19 cellular contexts compared by ENCODE assay signal in the genomic region with DNA sequence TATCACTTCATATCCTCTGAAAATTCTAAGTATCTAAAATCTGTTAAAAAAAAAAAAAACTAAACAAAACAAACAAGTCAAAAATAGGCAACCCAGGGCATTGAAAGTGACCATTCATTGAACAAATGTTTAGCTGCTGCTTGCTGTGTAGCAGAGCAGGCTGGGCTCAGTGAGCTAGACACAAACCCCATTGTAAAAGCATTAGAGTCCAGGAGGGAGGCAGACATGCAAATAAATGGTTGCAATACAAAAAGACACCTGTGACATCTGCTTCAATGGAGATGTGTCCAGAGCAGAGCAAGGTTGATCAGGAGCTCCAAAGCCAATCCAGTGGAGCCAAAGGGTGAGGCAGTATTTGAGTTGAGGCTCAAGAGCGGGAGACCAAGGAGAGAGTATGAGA.
A peak's percentile ranks its signal among the peaks of the same experiment; 100 is the strongest.
DNase-seq lines count a peak whose midpoint lies in the region; ATAC-seq and TF ChIP-seq lines count a peak whose summit lies in the region.
"Had no signal": no experiment of that assay in that cellular context is flagged by ENCODE, and none has a peak within 500 bp of the region (broad histone marks: within the 10 kb centered on the region; RNA-seq: fewer than 3 reads in every experiment).

No MANE protein-coding gene starts in this region.

- H3K4me3 Mint-ChIP-seq in activated T-helper 1 cell treated with anti-CD3 and anti-CD28 coated beads, Interleukin-12 subunit alpha, Interleukin-12 subunit beta, Interleukin-2, Interleukin-4 antibody, amounts not matched to agents 30 ng/mL and 10 ng/mL and 1 ng/mL, durations not matched to agents 14 hours and 24 hours and 36 hours: no peak overlapping the region
- H3K4me3 Mint-ChIP-seq: CD4-positive, alpha-beta T cell; GM23338 had no signal

- DNase-seq in DMS53 (lab: John Stamatoyannopoulos, UW) (peak; percentile 25), DMS53 treated with DMSO at 0.1 percent for 48 hours (lab: John Stamatoyannopoulos, UW; ENCODE audit: unreplicated experiment) (no peak), NCI-H69 (lab: John Stamatoyannopoulos, UW) (peak; percentile 20), left ventricle myocardium inferior (no peak), HT-29 (ENCODE audit: low spot score) (no peak)
- no peak for DNase-seq in activated T-helper 1 cell treated with anti-CD3 and anti-CD28 coated beads, Interleukin-12 subunit alpha, Interleukin-12 subunit beta, Interleukin-2, Interleukin-4 antibody, amounts not matched to agents 30 ng/mL and 10 ng/mL and 1 ng/mL, durations not matched to agents 14 hours and 24 hours and 36 hours (ENCODE audit: low spot score)
- DNase-seq: 8988T; BE2C; Calu3; CD4-positive, alpha-beta T cell; GDM1; NCI-H1105; NCI-H187 treated with DMSO at 0.1 percent for 48 hours; NCI-H446 had no signal

- TF ChIP-seq CTCF in left ventricle myocardium inferior (IDR thresholded peaks at IDR 0.05; ENCODE audit: borderline replicate concordance): no peak

- peaks cover 5% of the 10 kb centered on the region for H3K9me3 Mint-ChIP-seq in activated T-helper 1 cell treated with anti-CD3 and anti-CD28 coated beads, Interleukin-12 subunit alpha, Interleukin-12 subunit beta, Interleukin-2, Interleukin-4 antibody, amounts not matched to agents 30 ng/mL and 10 ng/mL and 1 ng/mL, durations not matched to agents 14 hours and 24 hours and 36 hours
- H3K9me3 Mint-ChIP-seq: CD4-positive, alpha-beta T cell; GM23338 had no signal

- peaks cover 16% of the 10 kb centered on the region for H3K4me1 ChIP-seq in left ventricle myocardium inferior
- H3K4me1 ChIP-seq: BE2C had no signal

- H3K27me3 ChIP-seq in left ventricle myocardium inferior (ENCODE audit: low read depth): no peaks in the 10 kb centered on the region
- H3K27me3 ChIP-seq: BE2C had no signal

- no peaks in the 10 kb centered on the region for H3K4me1 Mint-ChIP-seq in activated T-helper 1 cell treated with anti-CD3 and anti-CD28 coated beads, Interleukin-12 subunit alpha, Interleukin-12 subunit beta, Interleukin-2, Interleukin-4 antibody, amounts not matched to agents 30 ng/mL and 10 ng/mL and 1 ng/mL, durations not matched to agents 14 hours and 24 hours and 36 hours (ENCODE audit: low read depth)
- H3K4me1 Mint-ChIP-seq: IgD-negative memory B cell had no signal

- no peak overlapping the region for H3K27ac ChIP-seq in left ventricle myocardium inferior (replicated peaks)

- no peak overlapping the region for H3K27ac Mint-ChIP-seq in activated T-helper 1 cell treated with anti-CD3 and anti-CD28 coated beads, Interleukin-12 subunit alpha, Interleukin-12 subunit beta, Interleukin-2, Interleukin-4 antibody, amounts not matched to agents 30 ng/mL and 10 ng/mL and 1 ng/mL, durations not matched to agents 14 hours and 24 hours and 36 hours
- H3K27ac Mint-ChIP-seq: CD4-positive, alpha-beta T cell; GM23338; IgD-negative memory B cell had no signal

- ATAC-seq in HG02798 (IDR thresholded peaks at IDR 0.05; ENCODE audit: poor library complexity, unreplicated experiment) (peak; percentile 64), SK-N-SH treated with all-trans-retinoic acid at 6 μM for 48 hours (no peak)
- ATAC-seq: GM12878, GM23338 had no signal

- peaks cover 7% of the 10 kb centered on the region for H3K36me3 Mint-ChIP-seq in activated T-helper 1 cell treated with anti-CD3 and anti-CD28 coated beads, Interleukin-12 subunit alpha, Interleukin-12 subunit beta, Interleukin-2, Interleukin-4 antibody, amounts not matched to agents 30 ng/mL and 10 ng/mL and 1 ng/mL, durations not matched to agents 14 hours and 24 hours and 36 hours (ENCODE audit: low read depth)

- no peaks in the 10 kb centered on the region for H3K27me3 Mint-ChIP-seq in activated T-helper 1 cell treated with anti-CD3 and anti-CD28 coated beads, Interleukin-12 subunit alpha, Interleukin-12 subunit beta, Interleukin-2, Interleukin-4 antibody, amounts not matched to agents 30 ng/mL and 10 ng/mL and 1 ng/mL, durations not matched to agents 14 hours and 24 hours and 36 hours (ENCODE audit: insufficient read depth)
- H3K27me3 Mint-ChIP-seq: CD4-positive, alpha-beta T cell had no signal

- no peaks in the 10 kb centered on the region for H3K9me3 ChIP-seq in left ventricle myocardium inferior (replicated peaks)
- H3K9me3 ChIP-seq: BE2C had no signal

- H3K36me3 ChIP-seq in left ventricle myocardium inferior: no peaks in the 10 kb centered on the region
- H3K36me3 ChIP-seq: BE2C had no signal

- intact Hi-C loops in left ventricle myocardium inferior (cut with micrococcal nuclease): no loop called here
- intact Hi-C loops in activated T-helper 1 cell treated with anti-CD3 and anti-CD28 coated beads, Interleukin-12 subunit alpha, Interleukin-12 subunit beta, Interleukin-2, Interleukin-4 antibody, amounts not matched to agents 30 ng/mL and 10 ng/mL and 1 ng/mL, durations not matched to agents 14 hours and 24 hours and 36 hours (cut with micrococcal nuclease): no loop called here

- no peak overlapping the region for H3K4me3 ChIP-seq in left ventricle myocardium inferior
- H3K4me3 ChIP-seq: GM12878, GM23338 had no signal

TF ChIP-seq in SK-N-SH treated with all-trans-retinoic acid at 6 μM for 48 hours, 23 proteins besides CTCF, POLR2A, EP300 and RAD21:
- TF ChIP-seq GLIS3 (CRISPR knock-in tag; IDR thresholded peaks at IDR 0.05) (no peak), PPARA (CRISPR knock-in tag; IDR thresholded peaks at IDR 0.05; ENCODE audit: borderline replicate concordance) (no peak), RARB (CRISPR knock-in tag; IDR thresholded peaks at IDR 0.05) (no peak), ARNTL (CRISPR knock-in tag; IDR thresholded peaks at IDR 0.05; ENCODE audit: borderline replicate concordance, low read depth) (no peak), BACH2 (CRISPR knock-in tag; IDR thresholded peaks at IDR 0.05; ENCODE audit: borderline replicate concordance) (no peak), ZNF70 (CRISPR knock-in tag; IDR thresholded peaks at IDR 0.05) (no peak), ZFP30 (CRISPR knock-in tag; IDR thresholded peaks at IDR 0.05) (no peak)
- TF ChIP-seq, protein P1, sequence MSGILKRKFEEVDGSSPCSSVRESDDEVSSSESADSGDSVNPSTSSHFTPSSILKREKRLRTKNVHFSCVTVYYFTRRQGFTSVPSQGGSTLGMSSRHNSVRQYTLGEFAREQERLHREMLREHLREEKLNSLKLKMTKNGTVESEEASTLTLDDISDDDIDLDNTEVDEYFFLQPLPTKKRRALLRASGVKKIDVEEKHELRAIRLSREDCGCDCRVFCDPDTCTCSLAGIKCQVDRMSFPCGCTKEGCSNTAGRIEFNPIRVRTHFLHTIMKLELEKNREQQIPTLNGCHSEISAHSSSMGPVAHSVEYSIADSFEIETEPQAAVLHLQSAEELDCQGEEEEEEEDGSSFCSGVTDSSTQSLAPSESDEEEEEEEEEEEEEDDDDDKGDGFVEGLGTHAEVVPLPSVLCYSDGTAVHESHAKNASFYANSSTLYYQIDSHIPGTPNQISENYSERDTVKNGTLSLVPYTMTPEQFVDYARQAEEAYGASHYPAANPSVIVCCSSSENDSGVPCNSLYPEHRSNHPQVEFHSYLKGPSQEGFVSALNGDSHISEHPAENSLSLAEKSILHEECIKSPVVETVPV (CRISPR knock-in tag; IDR thresholded peaks at IDR 0.05): no peak
- TF ChIP-seq, protein P2, sequence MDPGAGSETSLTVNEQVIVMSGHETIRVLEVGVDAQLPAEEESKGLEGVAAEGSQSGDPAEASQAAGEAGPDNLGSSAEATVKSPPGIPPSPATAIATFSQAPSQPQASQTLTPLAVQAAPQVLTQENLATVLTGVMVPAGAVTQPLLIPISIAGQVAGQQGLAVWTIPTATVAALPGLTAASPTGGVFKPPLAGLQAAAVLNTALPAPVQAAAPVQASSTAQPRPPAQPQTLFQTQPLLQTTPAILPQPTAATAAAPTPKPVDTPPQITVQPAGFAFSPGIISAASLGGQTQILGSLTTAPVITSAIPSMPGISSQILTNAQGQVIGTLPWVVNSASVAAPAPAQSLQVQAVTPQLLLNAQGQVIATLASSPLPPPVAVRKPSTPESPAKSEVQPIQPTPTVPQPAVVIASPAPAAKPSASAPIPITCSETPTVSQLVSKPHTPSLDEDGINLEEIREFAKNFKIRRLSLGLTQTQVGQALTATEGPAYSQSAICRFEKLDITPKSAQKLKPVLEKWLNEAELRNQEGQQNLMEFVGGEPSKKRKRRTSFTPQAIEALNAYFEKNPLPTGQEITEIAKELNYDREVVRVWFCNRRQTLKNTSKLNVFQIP (CRISPR knock-in tag; IDR thresholded peaks at IDR 0.05; ENCODE audit: borderline replicate concordance, low read depth): no peak
- TF ChIP-seq, protein P3, sequence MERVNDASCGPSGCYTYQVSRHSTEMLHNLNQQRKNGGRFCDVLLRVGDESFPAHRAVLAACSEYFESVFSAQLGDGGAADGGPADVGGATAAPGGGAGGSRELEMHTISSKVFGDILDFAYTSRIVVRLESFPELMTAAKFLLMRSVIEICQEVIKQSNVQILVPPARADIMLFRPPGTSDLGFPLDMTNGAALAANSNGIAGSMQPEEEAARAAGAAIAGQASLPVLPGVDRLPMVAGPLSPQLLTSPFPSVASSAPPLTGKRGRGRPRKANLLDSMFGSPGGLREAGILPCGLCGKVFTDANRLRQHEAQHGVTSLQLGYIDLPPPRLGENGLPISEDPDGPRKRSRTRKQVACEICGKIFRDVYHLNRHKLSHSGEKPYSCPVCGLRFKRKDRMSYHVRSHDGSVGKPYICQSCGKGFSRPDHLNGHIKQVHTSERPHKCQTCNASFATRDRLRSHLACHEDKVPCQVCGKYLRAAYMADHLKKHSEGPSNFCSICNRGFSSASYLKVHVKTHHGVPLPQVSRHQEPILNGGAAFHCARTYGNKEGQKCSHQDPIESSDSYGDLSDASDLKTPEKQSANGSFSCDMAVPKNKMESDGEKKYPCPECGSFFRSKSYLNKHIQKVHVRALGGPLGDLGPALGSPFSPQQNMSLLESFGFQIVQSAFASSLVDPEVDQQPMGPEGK (CRISPR knock-in tag; IDR thresholded peaks at IDR 0.05; ENCODE audit: borderline replicate concordance): no peak

Comparison
In these comparisons a context has a peak if more than half of its experiments do, and no peak if none do; other contexts are left out.
1. DNase-seq: peak in DMS53 (single experiment) and NCI-H69 (single experiment); none in DMS53 treated with DMSO at 0.1 percent for 48 hours (single experiment), left ventricle myocardium inferior (single experiment), HT-29 (single experiment) and activated T-helper 1 cell treated with anti-CD3 and anti-CD28 coated beads, Interleukin-12 subunit alpha, Interleukin-12 subunit beta, Interleukin-2, Interleukin-4 antibody, amounts not matched to agents 30 ng/mL and 10 ng/mL and 1 ng/mL, durations not matched to agents 14 hours and 24 hours and 36 hours (single experiment).